ENCODE assay signal across 8 cellular contexts in the genomic region with DNA sequence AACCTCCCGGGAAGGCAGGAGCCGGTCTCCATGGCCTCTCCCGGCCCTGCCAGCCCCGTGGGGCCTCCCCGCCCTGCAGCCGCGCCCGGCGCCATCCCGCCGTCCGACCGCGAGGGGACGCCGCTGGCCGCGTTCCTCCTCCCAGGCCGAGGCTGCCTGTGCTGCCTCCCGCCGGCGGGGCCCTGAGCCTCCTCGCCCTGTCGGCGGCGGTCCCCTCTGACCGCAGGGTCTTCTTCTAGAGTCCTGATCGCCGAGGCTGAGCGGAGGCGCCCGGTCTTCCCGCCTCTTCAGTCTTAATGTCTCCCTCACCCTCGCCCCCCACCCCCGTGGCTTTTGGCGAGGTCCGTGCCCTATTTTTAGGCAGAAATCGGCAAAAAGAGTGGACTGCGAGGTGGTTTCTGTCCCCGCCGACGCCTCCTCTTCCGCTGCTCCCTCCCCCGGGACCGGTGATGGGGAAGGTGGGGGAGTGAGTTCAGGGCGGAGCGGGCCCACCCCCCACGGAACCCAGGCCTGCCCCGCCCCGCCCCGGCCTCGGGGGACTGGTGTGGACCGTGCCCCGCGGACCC. TPM values are rescaled to one million over a fixed set of nuclear protein-coding genes. Genes with fewer than 3 reads are reported as not detected.
DNase-seq lines count a peak whose midpoint lies in the region; ATAC-seq and TF ChIP-seq lines count a peak whose summit lies in the region.

No MANE protein-coding gene starts in this region.

- H4K20me1 ChIP-seq in MM.1S (ENCODE audit: insufficient read depth, low read length), result no peaks in the 10 kb centered on the region

- H3K4me2 ChIP-seq in MM.1S (ENCODE audit: low read depth, low read length), result peak overlapping the region; percentile 59

- peak overlapping the region; percentile 46 for H3K4me3 Mint-ChIP-seq in activated CD4-positive, alpha-beta memory T cell treated with anti-CD3 and anti-CD28 coated beads for 36 hours
- H3K4me3 Mint-ChIP-seq in nephron, result peak overlapping the region in 1 of 3 experiments; percentile 62

- intact Hi-C loops in Right ventricle myocardium superior (cut with DNase I), result no loop called here
- intact Hi-C loops in activated CD4-positive, alpha-beta memory T cell treated with anti-CD3 and anti-CD28 coated beads for 36 hours (cut with micrococcal nuclease), result loop anchor here (2.0 kb wide), 1 partner anchor 66 kb away; no protein-coding TSS in a partner anchor

- DNase-seq in Right ventricle myocardium superior (peak; percentile 70), right atrium auricular region (ENCODE audit: low spot score) (no peak), MM.1S (peak; percentile 20), epithelial cell of proximal tubule (ENCODE audit: low read depth) (no peak)
- peak; percentile 82 for DNase-seq in activated CD4-positive, alpha-beta memory T cell treated with anti-CD3 and anti-CD28 coated beads for 36 hours

- H3K27ac ChIP-seq in right atrium auricular region (no peak overlapping the region), MM.1S (ENCODE audit: low read length) (no peak overlapping the region)

- H3K4me1 ChIP-seq in right atrium auricular region, result peaks cover 0 to 25% of the 10 kb centered on the region in 2 donors
- H3K4me1 ChIP-seq in MM.1S (ENCODE audit: low read length), result no peaks in the 10 kb centered on the region

- H2AFZ ChIP-seq in MM.1S (ENCODE audit: low read length), result no peak overlapping the region

- peaks cover 7 to 11% of the 10 kb centered on the region in 2 donors for H3K27me3 ChIP-seq in right atrium auricular region
- H3K27me3 ChIP-seq in MM.1S (replicated peaks; ENCODE audit: insufficient read depth, low read length), result 0 out of 2 replicates have a peak, but pooled peaks cover 7% of the 10 kb centered on the region

- peaks cover 13% of the 10 kb centered on the region for H3K27me3 Mint-ChIP-seq in activated CD4-positive, alpha-beta memory T cell treated with anti-CD3 and anti-CD28 coated beads for 36 hours
- peaks cover 51% of the 10 kb centered on the region for H3K27me3 Mint-ChIP-seq in nephron (ENCODE audit: low read depth)

- H3K4me1 Mint-ChIP-seq in activated CD4-positive, alpha-beta memory T cell treated with anti-CD3 and anti-CD28 coated beads for 36 hours (ENCODE audit: low read depth), result peaks cover 3% of the 10 kb centered on the region
- H3K4me1 Mint-ChIP-seq in nephron, result peaks cover 4% of the 10 kb centered on the region

- POLR2A ChIA-PET in activated CD4-positive, alpha-beta memory T cell treated with anti-CD3 and anti-CD28 coated beads for 36 hours (lab: Charles Lee), result interaction anchor here (0.9 to 1.6 kb wide), 2 partner anchors 9 to 10 kb away, joined by 3 to 5 read pairs; no protein-coding TSS in a partner anchor

- H3K79me2 ChIP-seq in MM.1S (ENCODE audit: low read length), result no peaks in the 10 kb centered on the region

- H3K9me3 Mint-ChIP-seq in activated CD4-positive, alpha-beta memory T cell treated with anti-CD3 and anti-CD28 coated beads for 36 hours, result no peaks in the 10 kb centered on the region
- no peaks in the 10 kb centered on the region for H3K9me3 Mint-ChIP-seq in nephron

- H3K36me3 Mint-ChIP-seq in activated CD4-positive, alpha-beta memory T cell treated with anti-CD3 and anti-CD28 coated beads for 36 hours, result no peaks in the 10 kb centered on the region
- H3K36me3 Mint-ChIP-seq in nephron (ENCODE audit: low read depth), result no peaks in the 10 kb centered on the region

- H3F3A ChIP-seq in MM.1S (ENCODE audit: insufficient read depth, low read length), result no peaks in the 10 kb centered on the region

- ATAC-seq in Right ventricle myocardium superior (ENCODE audit: poor library complexity) (peak; percentile 77), HG03045 (IDR thresholded peaks at IDR 0.05; ENCODE audit: unreplicated experiment) (no peak), GM21526 (IDR thresholded peaks at IDR 0.05; ENCODE audit: low FRiP score, unreplicated experiment) (no peak)

- H3K36me3 ChIP-seq in right atrium auricular region (no peaks in the 10 kb centered on the region), MM.1S (replicated peaks; ENCODE audit: insufficient read depth, low read length) (no peaks in the 10 kb centered on the region)

- no peak overlapping the region for H3K9ac ChIP-seq in MM.1S (ENCODE audit: low read length)

- no peak overlapping the region for H3K27ac Mint-ChIP-seq in activated CD4-positive, alpha-beta memory T cell treated with anti-CD3 and anti-CD28 coated beads for 36 hours
- no peak overlapping the region for H3K27ac Mint-ChIP-seq in nephron

- peak in 1 of 2 donors; percentile 70 for TF ChIP-seq CTCF in right atrium auricular region (IDR thresholded peaks at IDR 0.05)
- peak; percentile 56 for TF ChIP-seq CTCF in MM.1S (IDR thresholded peaks at IDR 0.05; ENCODE audit: low read length)
- TF ChIP-seq CTCF in epithelial cell of proximal tubule (conservative IDR thresholded peaks at IDR 0.05; ENCODE audit: low read depth, low read length), result peak; percentile 56
- TF ChIP-seq CTCF in nephron (IDR thresholded peaks at IDR 0.05; ENCODE audit: unreplicated experiment in 3 of 3), result peak; percentile 66 to 87 (median 67)

- no peaks in the 10 kb centered on the region for H3K9me2 ChIP-seq in MM.1S (replicated peaks; ENCODE audit: insufficient read depth, low read length)

- H3K4me3 ChIP-seq in right atrium auricular region (peak overlapping the region in 1 of 2 donors; percentile 39), MM.1S (ENCODE audit: low read length) (peak overlapping the region; percentile 33; the same call in 1 of the 2 replicates), epithelial cell of proximal tubule (ENCODE audit: low read depth, low read length) (peak overlapping the region; percentile 62)

- H3K9me3 ChIP-seq in right atrium auricular region (no peaks in the 10 kb centered on the region), MM.1S (replicated peaks; ENCODE audit: insufficient read depth, low read length) (no peaks in the 10 kb centered on the region)

- CTCF ChIA-PET in activated CD4-positive, alpha-beta memory T cell treated with anti-CD3 and anti-CD28 coated beads for 36 hours (lab: Charles Lee), result interaction anchor here (1.1 to 1.7 kb wide), 2 partner anchors 10 to 67 kb away, joined by 3 to 8 read pairs; no protein-coding TSS in a partner anchor

RNA-seq across cellular contexts. Expression of a gene that starts 0.8 kb away (rescaled TPM):
- total RNA-seq in Right ventricle myocardium superior (not detected), right atrium auricular region (not detected), epithelial cell of proximal tubule (16.6 and 20.2 TPM in 2 replicates)
- total RNA-seq in activated CD4-positive, alpha-beta memory T cell treated with anti-CD3 and anti-CD28 coated beads for 36 hours, result 1 to 10 TPM; 6.2 to 7.1 TPM

RNA-seq across cellular contexts. Expression of a gene that starts 14.3 kb away (rescaled TPM):
- total RNA-seq in Right ventricle myocardium superior (1,044 TPM), right atrium auricular region (1,000 to 10,000 TPM; 4,239 to 4,547 TPM), epithelial cell of proximal tubule (5,232 and 9,109 TPM in 2 replicates)
- total RNA-seq in activated CD4-positive, alpha-beta memory T cell treated with anti-CD3 and anti-CD28 coated beads for 36 hours, result 1,000 to 10,000 TPM; 3,430 to 3,468 TPM

RNA-seq across cellular contexts. Expression of a gene that starts 38.7 kb away (rescaled TPM):
- total RNA-seq in Right ventricle myocardium superior, result not detected
- under 1 TPM in 1 of 2 donors, not detected in 1; 0.16 TPM for total RNA-seq in right atrium auricular region
- not detected for total RNA-seq in activated CD4-positive, alpha-beta memory T cell treated with anti-CD3 and anti-CD28 coated beads for 36 hours
- 0.65 and 5.0 TPM in 2 replicates for total RNA-seq in epithelial cell of proximal tubule

Comparison
In these comparisons a context has a peak if more than half of its experiments do, and no peak if none do; other contexts are left out.
1. DNase-seq: peak in Right ventricle myocardium superior (single experiment), MM.1S (single experiment) and activated CD4-positive, alpha-beta memory T cell treated with anti-CD3 and anti-CD28 coated beads for 36 hours (single experiment); none in right atrium auricular region (single experiment) and epithelial cell of proximal tubule (single experiment).